In genomic region chr11:49434308-49434707, GRCh38 we compare ENCODE assay signal across 6 cellular contexts.
A peak's percentile ranks its signal among the peaks of the same experiment; 100 is the strongest.
DNase-seq lines count a peak whose midpoint lies in the region; ATAC-seq, FAIRE-seq and TF ChIP-seq lines count a peak whose summit lies in the region.
"Not testable (repeated sequence)": the region's sequence is repeated elsewhere in the genome, so short reads cannot be mapped to it uniquely, and the experiment has no call there.

No MANE protein-coding gene starts in this region.

- H3K36me3 Mint-ChIP-seq in CD14-positive monocyte; activated CD8-positive, alpha-beta T cell treated with anti-CD3 and anti-CD28 coated beads, Interleukin-2, amount 10 ng/mL, durations not matched to agents 7 days and 5 days (ENCODE audit: low read depth); stimulated activated memory B cell treated with anti-CD40 and anti-IgM and Interleukin-4, amounts not matched to agents 10 μg/mL and 1 μg/mL and 100 μg/mL, for 72 hours: not testable (repeated sequence)

- H3K9me3 Mint-ChIP-seq in CD14-positive monocyte; activated CD8-positive, alpha-beta T cell treated with anti-CD3 and anti-CD28 coated beads, Interleukin-2, amount 10 ng/mL, durations not matched to agents 7 days and 5 days (ENCODE audit: insufficient read depth); stimulated activated memory B cell treated with anti-CD40 and anti-IgM and Interleukin-4, amounts not matched to agents 10 μg/mL and 1 μg/mL and 100 μg/mL, for 72 hours: not testable (repeated sequence)

- H3K4me1 Mint-ChIP-seq in CD14-positive monocyte; activated CD8-positive, alpha-beta T cell treated with anti-CD3 and anti-CD28 coated beads, Interleukin-2, amount 10 ng/mL, durations not matched to agents 7 days and 5 days (ENCODE audit: low read depth); stimulated activated memory B cell treated with anti-CD40 and anti-IgM and Interleukin-4, amounts not matched to agents 10 μg/mL and 1 μg/mL and 100 μg/mL, for 72 hours: not testable (repeated sequence)

- FAIRE-seq in kidney (lab: Jason Lieb, UNC) = not testable (repeated sequence)

- not testable (repeated sequence) for H3K27me3 Mint-ChIP-seq in CD14-positive monocyte (ENCODE audit: low read depth in 3 of 3); activated CD8-positive, alpha-beta T cell treated with anti-CD3 and anti-CD28 coated beads, Interleukin-2, amount 10 ng/mL, durations not matched to agents 7 days and 5 days (ENCODE audit: low read depth); stimulated activated memory B cell treated with anti-CD40 and anti-IgM and Interleukin-4, amounts not matched to agents 10 μg/mL and 1 μg/mL and 100 μg/mL, for 72 hours

- DNase-seq in CD14-positive monocyte (ENCODE audit: low spot score) (peak; percentile 39), H7 (peak; percentile 1), kidney (peak; percentile 49)
- DNase-seq in activated CD8-positive, alpha-beta T cell treated with anti-CD3 and anti-CD28 coated beads, Interleukin-2, amount 10 ng/mL, durations not matched to agents 7 days and 5 days; upper lobe of right lung: not testable (repeated sequence)

- CTCF ChIA-PET in activated CD8-positive, alpha-beta T cell treated with anti-CD3 and anti-CD28 coated beads, Interleukin-2, amount 10 ng/mL, durations not matched to agents 7 days and 5 days (lab: Charles Lee) = not testable (repeated sequence)

- H3K9ac ChIP-seq in kidney (ENCODE audit: low read length in 2 of 2) = not testable (repeated sequence)

- not testable (repeated sequence) for H3K4me3 Mint-ChIP-seq in CD14-positive monocyte; activated CD8-positive, alpha-beta T cell treated with anti-CD3 and anti-CD28 coated beads, Interleukin-2, amount 10 ng/mL, durations not matched to agents 7 days and 5 days; stimulated activated memory B cell treated with anti-CD40 and anti-IgM and Interleukin-4, amounts not matched to agents 10 μg/mL and 1 μg/mL and 100 μg/mL, for 72 hours

- TF ChIP-seq CTCF in CD14-positive monocyte (IDR thresholded peaks at IDR 0.05); kidney (IDR thresholded peaks at IDR 0.05; ENCODE audit: borderline replicate concordance, extremely low read depth, insufficient read depth); upper lobe of right lung (IDR thresholded peaks at IDR 0.05): not testable (repeated sequence)

- H3K4me3 ChIP-seq in H7 (ENCODE audit: insufficient read depth, low read depth, low read length); kidney (ENCODE audit: low read length in 2 of 2); upper lobe of right lung: not testable (repeated sequence)

- not testable (repeated sequence) for H3K27me3 ChIP-seq in H7 (ENCODE audit: control insufficient read depth, insufficient read depth, low read length); upper lobe of right lung

- H3K27ac ChIP-seq in kidney (ENCODE audit: low read depth in 2 of 2, low read length in 2 of 2); upper lobe of right lung: not testable (repeated sequence)

- intact Hi-C loops in CD14-positive monocyte (cut with micrococcal nuclease); kidney (cut with DNase I); upper lobe of right lung (cut with DNase I): not testable (repeated sequence)

- ATAC-seq in activated CD8-positive, alpha-beta T cell treated with anti-CD3 and anti-CD28 coated beads, Interleukin-2, amount 10 ng/mL, durations not matched to agents 7 days and 5 days = peak; percentile 44
- ATAC-seq in stimulated activated memory B cell treated with anti-CD40 and anti-IgM and Interleukin-4, amounts not matched to agents 10 μg/mL and 1 μg/mL and 100 μg/mL, for 72 hours = peak; percentile 55
- peak; percentile 32 for ATAC-seq in upper lobe of right lung

- H3K4me1 ChIP-seq in kidney (ENCODE audit: control insufficient read depth in 1 of 2, insufficient read depth in 1 of 2, low read depth in 1 of 2, low read length in 2 of 2); upper lobe of right lung: not testable (repeated sequence)

- not testable (repeated sequence) for H3K9me3 ChIP-seq in kidney (ENCODE audit: control insufficient read depth in 1 of 2, low read length in 2 of 2); upper lobe of right lung

- H3K36me3 ChIP-seq in H7 (replicated peaks; ENCODE audit: control insufficient read depth, insufficient read depth, low read length); kidney (ENCODE audit: control insufficient read depth in 1 of 2, insufficient read depth in 2 of 2, low read length in 2 of 2); upper lobe of right lung: not testable (repeated sequence)

- POLR2A ChIA-PET in activated CD8-positive, alpha-beta T cell treated with anti-CD3 and anti-CD28 coated beads, Interleukin-2, amount 10 ng/mL, durations not matched to agents 7 days and 5 days (lab: Charles Lee) = not testable (repeated sequence)

- H3K27ac Mint-ChIP-seq in CD14-positive monocyte; activated CD8-positive, alpha-beta T cell treated with anti-CD3 and anti-CD28 coated beads, Interleukin-2, amount 10 ng/mL, durations not matched to agents 7 days and 5 days; stimulated activated memory B cell treated with anti-CD40 and anti-IgM and Interleukin-4, amounts not matched to agents 10 μg/mL and 1 μg/mL and 100 μg/mL, for 72 hours: not testable (repeated sequence)
